ENCODE assay signal across 11 cellular contexts in the genomic region with DNA sequence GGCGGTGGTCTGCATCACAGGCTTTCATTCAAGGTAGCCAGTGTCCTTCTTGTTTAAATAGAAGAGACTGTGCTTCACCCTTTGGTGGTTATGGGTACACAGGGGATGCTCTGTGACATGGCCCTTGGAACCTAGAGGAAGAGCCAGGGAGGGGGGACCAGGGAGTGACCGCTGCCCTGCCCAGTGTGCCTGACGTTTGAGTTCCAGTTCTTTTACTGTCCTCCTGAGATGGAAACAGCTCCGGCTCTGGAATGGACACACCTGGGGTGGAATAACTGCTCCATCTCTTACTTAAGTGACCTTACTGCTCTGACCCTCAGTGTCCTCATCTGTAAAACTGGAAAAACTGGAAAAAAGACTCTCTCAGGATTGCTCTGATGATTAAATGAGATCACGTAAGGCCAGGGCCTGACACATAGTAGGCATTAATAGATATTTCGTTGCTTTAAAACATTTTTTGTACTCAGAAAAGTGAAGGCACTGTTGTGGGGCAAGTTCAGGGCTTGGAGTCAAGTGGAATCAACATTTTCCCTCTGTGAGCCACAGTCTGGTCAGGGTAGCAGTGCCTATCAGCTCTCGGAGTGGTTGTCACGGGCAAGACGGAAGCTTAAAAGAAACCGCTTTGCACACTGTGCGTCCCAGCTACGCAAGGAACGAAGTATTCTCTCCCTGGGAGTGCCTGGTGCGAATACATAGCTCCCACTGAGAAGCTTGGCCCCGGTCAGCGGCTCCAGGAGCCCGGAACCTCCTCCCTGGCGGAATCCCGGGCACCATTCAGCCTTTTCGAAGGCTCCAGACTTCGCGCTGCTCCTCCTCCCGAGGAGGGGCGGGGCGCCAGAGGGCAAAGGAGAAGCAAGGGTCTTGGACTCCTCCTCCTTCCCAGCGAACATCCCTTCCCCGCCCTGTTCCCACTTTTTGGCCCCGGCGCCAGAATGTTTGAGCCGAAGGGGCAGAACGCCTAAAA. TPM values are rescaled to one million over a fixed set of nuclear protein-coding genes. Genes with fewer than 3 reads are reported as not detected.
DNase-seq lines count a peak whose midpoint lies in the region; ATAC-seq, FAIRE-seq and TF ChIP-seq lines count a peak whose summit lies in the region.
"Had no signal": no experiment of that assay in that cellular context is flagged by ENCODE, and none has a peak within 500 bp of the region (broad histone marks: within the 10 kb centered on the region; RNA-seq: fewer than 3 reads in every experiment).

No MANE protein-coding gene starts in this region.

- peak overlapping the region; percentile 29; the same call in 1 of the 2 replicates for H2BK12ac ChIP-seq in H1 (ENCODE audit: low read depth, low read length)

- H3K9me3 ChIP-seq in HUES48 (ENCODE audit: control insufficient read depth, insufficient read depth, low read length) (no peaks in the 10 kb centered on the region), H1 (ENCODE audit: insufficient read depth in 2 of 2, low read depth in 1 of 2, low read length in 1 of 2) (no peaks in the 10 kb centered on the region), pancreas (no peaks in the 10 kb centered on the region)
- H3K9me3 ChIP-seq: transverse colon had no signal

- H3K27me3 ChIP-seq in HUES48 (ENCODE audit: control insufficient read depth, insufficient read depth, low read length), result peaks cover 100% of the 10 kb centered on the region
- H3K27me3 ChIP-seq in H1 (replicated peaks in 1 of 4; ENCODE audit: control insufficient read depth in 3 of 4, extremely low read depth in 1 of 4, insufficient read depth in 3 of 4, low read length in 3 of 4), result peaks cover 71 to 89% (median 84%) of the 10 kb centered on the region in 4 experiments
- peaks cover 6 to 48% (median 15%) of the 10 kb centered on the region in 4 donors for H3K27me3 ChIP-seq in pancreas

- FAIRE-seq in H1 (lab: Jason Lieb, UNC) (peak; percentile 84), pancreas (lab: Jason Lieb, UNC) (no peak)

- H4K8ac ChIP-seq in H1 (ENCODE audit: extremely low read depth, insufficient read depth, low read length), result no peak overlapping the region

- H3K14ac ChIP-seq in H1 (ENCODE audit: insufficient read length), result no peak overlapping the region

- no peak for TF ChIP-seq EP300 in H1 (IDR thresholded peaks at IDR 0.05; ENCODE audit: borderline replicate concordance in 1 of 2, low read depth in 2 of 2, low read length in 2 of 2)

- no peak overlapping the region for H2BK20ac ChIP-seq in H1 (ENCODE audit: low read length)

- ATAC-seq in pancreas, result peak in 3 of 4 donors; percentile 22 to 57 (median 30)

- 5% methylated on average over 31 of the region's 31 CpGs; no CpG with 5 or more reads in 1 of the 2 experiments for WGBS in H1 (ENCODE audit: extremely low coverage in 1 of 2, insufficient coverage in 1 of 2, insufficient read length in 1 of 2, insufficient replicate concordance in 2 of 2, low coverage in 1 of 2, low lambda C conversion rate in 2 of 2, missing lambda C conversion rate in 1 of 2), 2 experiments
- WGBS in pancreas, 2 donors, result 5% methylated on average over 31 of the region's 31 CpGs

- H2BK5ac ChIP-seq in H1 (ENCODE audit: low read depth, low read length), result no peak overlapping the region

- H2BK120ac ChIP-seq in H1 (replicated peaks; ENCODE audit: low read depth, low read length), result no peak overlapping the region

- TF ChIP-seq RAD21 in H1 (IDR thresholded peaks at IDR 0.05 in 1 of 2, conservative IDR thresholded peaks at IDR 0.05 in 1 of 2; ENCODE audit: low read depth in 2 of 2, low read length in 2 of 2), result no peak; a peak in 1 of 4 replicates

- peak overlapping the region; percentile 88 to 97 for H3K4me2 ChIP-seq in H1 (ENCODE audit: insufficient read depth in 1 of 2, low read depth in 2 of 2, low read length in 2 of 2)

- H3K27ac ChIP-seq in HUES48 (ENCODE audit: low read depth, low read length), result no peak overlapping the region
- H3K27ac ChIP-seq in H1 (ENCODE audit: low read depth, low read length), result no peak overlapping the region
- H3K27ac ChIP-seq in pancreas, result no peak overlapping the region
- H3K27ac ChIP-seq: transverse colon had no signal

- H3K4me3 ChIP-seq in HUES48 (ENCODE audit: low read depth, low read length) (peak overlapping the region; percentile 52), H1 (ENCODE audit: extremely low read depth in 1 of 4, insufficient read depth in 2 of 4, low read depth in 3 of 4, low read length in 4 of 4) (peak overlapping the region; percentile 20 to 63 (median 25); a peak in 5 of 8 replicates), pancreas (peak overlapping the region in 1 of 4 donors; percentile 22)

- POLR2A ChIA-PET in H1 (lab: Charles Lee; ENCODE audit: partially characterized antibody), result interaction anchor here (0.6 to 1.5 kb wide), 3 partner anchors 8 to 650 kb away, joined by 3 to 8 read pairs (median 3); no protein-coding TSS in a partner anchor

- CTCF ChIA-PET in H1 (lab: Charles Lee; ENCODE audit: partially characterized antibody), result interaction anchor here (0.7 to 2.5 kb wide), 8 partner anchors 10 to 244 kb away, joined by 3 to 6 read pairs (median 3); no protein-coding TSS in a partner anchor

- peaks cover 14% of the 10 kb centered on the region; the same call in 1 of the 2 replicates for H3K23me2 ChIP-seq in H1 (ENCODE audit: low read depth, low read length)

- H3K4me1 ChIP-seq in HUES48 (ENCODE audit: control insufficient read depth, insufficient read depth, low read length) (peaks cover 11% of the 10 kb centered on the region), H1 (replicated peaks in 1 of 4; ENCODE audit: control insufficient read depth in 3 of 4, insufficient read depth in 4 of 4, low read length in 3 of 4) (peaks cover 12 to 22% (median 17%) of the 10 kb centered on the region in 4 experiments), pancreas (peaks cover 0 to 11% (median 0%) of the 10 kb centered on the region in 3 donors)

- H3K56ac ChIP-seq in H1 (replicated peaks; ENCODE audit: insufficient read length, low read depth, low read length), result no peak overlapping the region

- H3K79me2 ChIP-seq in H1 (ENCODE audit: control insufficient read depth in 1 of 2, insufficient read depth in 2 of 2, low read length in 2 of 2), result no peaks in the 10 kb centered on the region

- peak; percentile 34 to 54 for DNase-seq in NCI-H524 (lab: John Stamatoyannopoulos, UW)
- DNase-seq in NCI-H524 treated with DMSO at 0.1 percent for 48 hours (lab: John Stamatoyannopoulos, UW), result no peak
- DNase-seq in H1 (ENCODE audit: low read depth in 1 of 2, low spot score in 2 of 2), result peak; percentile 73 to 91
- peak in 2 of 6 donors; percentile 15 to 58 for DNase-seq in pancreas
- no peak for DNase-seq in inferior parietal cortex (ENCODE audit: extremely low spot score)
- no peak for DNase-seq in posterior cingulate gyrus
- no peak for DNase-seq in cerebellum (ENCODE audit: low spot score)
- DNase-seq: cortex of kidney, SHP77 treated with DMSO at 0.1 percent for 48 hours, transverse colon had no signal

- H3K36me3 ChIP-seq in HUES48 (ENCODE audit: control insufficient read depth, insufficient read depth, low read length) (no peaks in the 10 kb centered on the region), H1 (ENCODE audit: control insufficient read depth in 2 of 4, insufficient read depth in 4 of 4, low read length in 3 of 4) (peaks cover 0 to 4% (median 0%) of the 10 kb centered on the region in 4 experiments; a peak in 1 of 8 replicates), pancreas (no peaks in the 10 kb centered on the region)
- H3K36me3 ChIP-seq: transverse colon had no signal

- H3K4ac ChIP-seq in H1 (replicated peaks; ENCODE audit: insufficient read length, low read depth, low read length), result no peak overlapping the region

- H4K20me1 ChIP-seq in H1 (replicated peaks in 1 of 2; ENCODE audit: control insufficient read depth in 1 of 2, insufficient read depth in 2 of 2, low read length in 2 of 2), result peaks cover 18 to 38% of the 10 kb centered on the region in 2 experiments

- no peak for TF ChIP-seq POLR2A in H1 (IDR thresholded peaks at IDR 0.05; ENCODE audit: control extremely low read depth in 1 of 2, low read depth in 2 of 2, low read length in 2 of 2)

- peak overlapping the region; percentile 81; the same call in 1 of the 2 replicates for H3K18ac ChIP-seq in H1 (ENCODE audit: extremely low read depth, low read length)

- intact Hi-C loops in pancreas (cut with DNase I), result no loop called here
- intact Hi-C loops in posterior cingulate gyrus (cut with DNase I), result no loop called here

- H2AK5ac ChIP-seq in H1 (ENCODE audit: low read depth, low read length), result no peak overlapping the region

- peak overlapping the region; percentile 39 for H4K91ac ChIP-seq in H1 (replicated peaks; ENCODE audit: insufficient read length, low read length)

- 0 out of 2 replicates have a peak overlapping the region, but pooled peaks have one; percentile 31 for H2BK15ac ChIP-seq in H1 (ENCODE audit: low read length)

- H2AFZ ChIP-seq in H1 (ENCODE audit: low read length), result no peak overlapping the region

- no peak overlapping the region for H4K5ac ChIP-seq in H1 (ENCODE audit: insufficient read length, low read depth, low read length)

- H3K23ac ChIP-seq in H1 (ENCODE audit: insufficient read length), result no peak overlapping the region

- no peaks in the 10 kb centered on the region for H3K79me1 ChIP-seq in H1 (ENCODE audit: low read depth, low read length)

- no peak for TF ChIP-seq CTCF in H1 (IDR thresholded peaks at IDR 0.05; ENCODE audit: control extremely low read depth in 1 of 3, insufficient read depth in 1 of 3, low read depth in 1 of 3, low read length in 3 of 3)
- no peak for TF ChIP-seq CTCF in pancreas (IDR thresholded peaks at IDR 0.05)

- H3K9ac ChIP-seq in HUES48 (ENCODE audit: low read depth, low read length), result no peak overlapping the region
- no peak overlapping the region for H3K9ac ChIP-seq in H1 (replicated peaks in 1 of 4; ENCODE audit: extremely low read depth in 1 of 4, low read depth in 3 of 4, low read length in 3 of 4)

TF ChIP-seq in H1, 55 proteins besides CTCF, POLR2A, EP300 and RAD21 (continues in another document):
- peak; percentile 89 for TF ChIP-seq RNF2 (IDR thresholded peaks at IDR 0.05; ENCODE audit: borderline replicate concordance, low read depth, low read length, missing control alignments, poor library complexity, severe bottlenecking)
- no peak for TF ChIP-seq FOSL1 (IDR thresholded peaks at IDR 0.05; ENCODE audit: insufficient read depth, low read depth, low read length)
- 0 out of 2 replicates have a peak, but pooled peaks have one; percentile 23 for TF ChIP-seq GABPA (IDR thresholded peaks at IDR 0.05; ENCODE audit: borderline replicate concordance, insufficient read depth, low read length)

RNA-seq across cellular contexts. Expression of gene POU4F3, which starts 5.8 kb away (rescaled TPM):
- total RNA-seq in H1 (2021; fragmentation: NEBNext Ultra II Directional; extraction: Animal tissue kit (Norgen Biotek cat#: 25700)), result 0.11 TPM in 1 of 2 replicates, not detected in the other
- polyA plus RNA-seq in H1 (2011; rRNA removed), result 0.09 and 0.22 TPM in 2 replicates
- 0.03 TPM for polyA plus RNA-seq in H1 (2011; cell fraction: cytosol; rRNA removed)
- polyA plus RNA-seq in H1 (2011; cell fraction: nucleus; rRNA removed), result 0.10 TPM
- polyA plus RNA-seq in H1 (2012, experiment 1 of 2), result 0.07 TPM in 1 of 4 replicates, not detected in the others
- not detected for polyA plus RNA-seq in H1 (2012, experiment 2 of 2)
- 0.06 TPM for polyA plus RNA-seq in H1 (2013, experiment 1 of 2)
- 0.06 TPM for polyA plus RNA-seq in H1 (2013, experiment 2 of 2)
- not detected in 2 replicates for polyA minus RNA-seq in H1 (2011; rRNA and poly(A)+ RNA removed)
- polyA minus RNA-seq in H1 (2011; cell fraction: cytosol; rRNA and poly(A)+ RNA removed), result not detected
- polyA minus RNA-seq in H1 (2011; cell fraction: nucleus; rRNA and poly(A)+ RNA removed), result not detected
- total RNA-seq in pancreas, result not detected
- not detected for polyA plus RNA-seq in pancreas
- total RNA-seq in cerebellum, result not detected
- total RNA-seq: transverse colon had no signal

Comparison
In these comparisons a context has a peak if more than half of its experiments do, and no peak if none do; other contexts are left out.
1. DNase-seq: peak in NCI-H524 (2 of 2) and H1 (2 of 2); none in NCI-H524 treated with DMSO at 0.1 percent for 48 hours (single experiment), inferior parietal cortex (single experiment), posterior cingulate gyrus (0 of 10) and cerebellum (single experiment).